Comparison of ENCODE assay signal across 8 cellular contexts in the genomic region with DNA sequence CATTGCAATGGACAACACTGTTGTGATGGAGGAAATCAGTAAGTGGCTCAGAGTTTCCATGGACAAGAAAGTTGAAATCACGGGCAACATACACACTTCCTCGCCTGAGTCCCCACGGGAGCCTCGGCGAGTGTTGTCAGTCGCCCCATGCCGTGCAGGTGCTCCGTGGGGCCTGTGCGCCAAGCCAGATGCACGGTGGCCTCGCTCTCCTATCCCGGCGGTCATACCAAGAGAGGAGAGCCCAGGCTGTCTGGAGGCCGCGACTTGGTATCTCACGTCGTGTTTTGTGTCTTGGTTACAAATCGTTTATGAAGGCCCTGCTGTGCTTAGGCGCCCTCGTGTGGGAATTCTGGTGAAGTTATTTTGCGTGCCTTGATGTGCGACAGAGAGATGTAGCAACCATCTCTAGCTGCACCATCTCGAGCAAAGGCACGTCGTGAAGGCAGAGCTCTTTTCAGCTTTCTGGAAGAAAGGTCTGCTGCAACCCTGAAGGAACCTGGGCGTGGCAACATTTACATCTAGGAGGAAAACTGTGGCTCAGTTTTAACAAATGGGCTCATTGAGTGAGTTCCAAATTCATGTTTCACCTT. TPM values are rescaled to one million over a fixed set of nuclear protein-coding genes. Genes with fewer than 3 reads are reported as not detected.
DNase-seq lines count a peak whose midpoint lies in the region; ATAC-seq and TF ChIP-seq lines count a peak whose summit lies in the region.

No MANE protein-coding gene starts in this region.

- no peak overlapping the region for H2AFZ ChIP-seq in DND-41 (ENCODE audit: low read depth, low read length)

- H3K9me3 ChIP-seq in DND-41 (ENCODE audit: insufficient read depth, low read length, severe bottlenecking) (no peaks in the 10 kb centered on the region), lower lobe of right lung (no peaks in the 10 kb centered on the region)

- DNase-seq in DND-41 (peak; percentile 53), Kasumi-1 (lab: John Stamatoyannopoulos, UW) (peak; percentile 32 to 48), SW 1271 (lab: John Stamatoyannopoulos, UW) (peak; percentile 29 to 37), lower lobe of right lung (no peak), superior temporal gyrus (ENCODE audit: extremely low spot score) (peak; percentile 89)

- no peak overlapping the region for H3K4me3 ChIP-seq in DND-41 (ENCODE audit: low read depth in 1 of 2, low read length in 2 of 2)
- no peak overlapping the region for H3K4me3 ChIP-seq in lower lobe of right lung

- TF ChIP-seq CTCF in DND-41 (IDR thresholded peaks at IDR 0.05; ENCODE audit: borderline replicate concordance, extremely low read depth, low read length, poor library complexity, severe bottlenecking) (peak; percentile 73), lower lobe of right lung (IDR thresholded peaks at IDR 0.05) (peak; percentile 40)

- no peaks in the 10 kb centered on the region for H3K27me3 ChIP-seq in DND-41 (ENCODE audit: insufficient read depth, low read length, poor library complexity)
- H3K27me3 ChIP-seq in lower lobe of right lung (ENCODE audit: low read depth), result no peaks in the 10 kb centered on the region

- H4K20me1 ChIP-seq in DND-41 (ENCODE audit: insufficient read depth, low read length), result peaks cover 15% of the 10 kb centered on the region

- intact Hi-C loops in lower lobe of right lung (cut with DNase I), result no loop called here

- H3K36me3 ChIP-seq in DND-41 (ENCODE audit: insufficient read depth, low read length), result peaks cover 76% of the 10 kb centered on the region
- peaks cover 78% of the 10 kb centered on the region for H3K36me3 ChIP-seq in lower lobe of right lung

- no peak overlapping the region for H3K4me2 ChIP-seq in DND-41 (ENCODE audit: insufficient read depth, low read length)

- no peaks in the 10 kb centered on the region for H3K79me2 ChIP-seq in DND-41 (ENCODE audit: insufficient read depth, low read length)

- H3K9ac ChIP-seq in DND-41 (ENCODE audit: low read depth, low read length), result no peak overlapping the region

- H3K4me1 ChIP-seq in DND-41 (ENCODE audit: insufficient read depth, low read length) (no peaks in the 10 kb centered on the region), lower lobe of right lung (no peaks in the 10 kb centered on the region)

- peak; percentile 54; the same call in 1 of the 3 replicates for ATAC-seq in DND-41 (ENCODE audit: insufficient read depth, low read depth)
- peak; percentile 22 to 55 for ATAC-seq in lower lobe of right lung
- ATAC-seq in GM19328 (IDR thresholded peaks at IDR 0.05; ENCODE audit: unreplicated experiment), result no peak
- no peak for ATAC-seq in HG03354 (IDR thresholded peaks at IDR 0.05; ENCODE audit: poor library complexity, severe bottlenecking, unreplicated experiment)

- H3K27ac ChIP-seq in DND-41 (ENCODE audit: low read length) (no peak overlapping the region), cingulate gyrus (ENCODE audit: low read depth, low read length) (peak overlapping the region; percentile 24), lower lobe of right lung (no peak overlapping the region)

RNA-seq across cellular contexts. Expression of a gene that starts 21.8 kb away (rescaled TPM):
- 62.7 TPM for total RNA-seq in lower lobe of right lung

RNA-seq across cellular contexts. Expression of a gene that starts 22.3 kb away (rescaled TPM):
- total RNA-seq in lower lobe of right lung, result 39.8 TPM

RNA-seq across cellular contexts. Expression of a gene that starts 27.4 kb away (rescaled TPM):
- 17.3 TPM for total RNA-seq in lower lobe of right lung

RNA-seq across cellular contexts. Expression of a gene that starts 42.6 kb away (rescaled TPM):
- total RNA-seq in lower lobe of right lung, result 36.5 TPM

Comparison
In these comparisons a context has a peak if more than half of its experiments do, and no peak if none do; other contexts are left out.
1. ATAC-seq: peak in DND-41 (single experiment) and lower lobe of right lung (2 of 2); none in GM19328 (single experiment) and HG03354 (single experiment).